Comparison of ENCODE assay signal across 11 cellular contexts in the genomic region with DNA sequence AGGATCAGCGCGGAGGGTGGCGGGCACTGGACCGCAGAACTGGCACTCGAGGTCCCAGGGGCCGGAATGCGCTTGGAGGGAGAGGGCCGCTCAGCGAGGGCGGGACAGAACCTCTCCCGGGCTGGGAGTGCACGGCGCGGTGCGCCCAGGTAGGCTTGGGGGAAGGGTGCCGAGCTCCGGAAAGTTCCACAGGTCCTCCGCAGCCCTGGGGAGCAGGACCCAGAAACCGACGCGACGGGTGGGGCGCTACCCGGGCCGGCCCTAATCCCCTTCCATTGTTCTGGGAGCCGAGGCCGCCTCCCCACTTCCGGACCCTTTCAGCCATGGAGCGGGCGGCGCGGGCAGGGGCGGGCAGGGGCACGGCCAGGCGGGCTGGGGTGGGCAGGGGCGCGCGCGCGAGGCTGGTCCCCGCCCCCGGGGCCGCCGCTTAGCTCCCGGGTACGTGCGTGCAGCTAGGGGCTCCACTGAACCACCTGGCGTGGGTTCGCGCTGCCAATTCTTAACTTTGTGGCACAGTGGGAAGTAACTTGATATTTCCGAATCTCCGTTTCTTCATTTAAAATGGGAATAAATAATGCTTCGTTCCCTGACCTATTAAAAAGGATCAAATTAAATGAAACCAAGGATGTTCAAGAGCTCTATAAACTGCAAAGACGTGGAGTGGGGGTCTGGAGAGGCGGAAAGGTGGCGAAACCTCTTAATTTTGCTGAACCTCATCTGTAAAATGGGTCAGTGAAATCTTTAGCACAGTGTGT. TPM values are rescaled to one million over a fixed set of nuclear protein-coding genes. Genes with fewer than 3 reads are reported as not detected.
DNase-seq lines count a peak whose midpoint lies in the region; ATAC-seq and TF ChIP-seq lines count a peak whose summit lies in the region.
"Had no signal": no experiment of that assay in that cellular context is flagged by ENCODE, and none has a peak within 500 bp of the region (broad histone marks: within the 10 kb centered on the region; RNA-seq: fewer than 3 reads in every experiment).

No MANE protein-coding gene starts in this region.

- peak; percentile 92 for DNase-seq in H7
- DNase-seq in SW480 (ENCODE audit: low spot score): peak; percentile 54
- no peak for DNase-seq in left ventricle myocardium inferior
- DNase-seq in activated naive CD4-positive, alpha-beta T cell treated with anti-CD3 and anti-CD28 coated beads for 36 hours: no peak
- no peak for DNase-seq in epidermal melanocyte (ENCODE audit: insufficient read length, low spot score)
- DNase-seq: activated CD4-positive, alpha-beta T cell treated with anti-CD3 and anti-CD28 coated beads, Interleukin-2, amount 50 U/mL, for 1 hour; erythroblast; NCI-H2171 had no signal

- no peak for TF ChIP-seq CTCF in left ventricle myocardium inferior (IDR thresholded peaks at IDR 0.05; ENCODE audit: borderline replicate concordance)

- no peaks in the 10 kb centered on the region for H3K9me3 Mint-ChIP-seq in activated naive CD4-positive, alpha-beta T cell treated with anti-CD3 and anti-CD28 coated beads for 36 hours

- H3K36me3 Mint-ChIP-seq in activated naive CD4-positive, alpha-beta T cell treated with anti-CD3 and anti-CD28 coated beads for 36 hours (ENCODE audit: low read depth): no peaks in the 10 kb centered on the region

- H3K4me1 ChIP-seq in left ventricle myocardium inferior (peaks cover 10% of the 10 kb centered on the region), rectal smooth muscle tissue (ENCODE audit: control insufficient read depth, insufficient read depth, low read length) (no peaks in the 10 kb centered on the region)

- no peak for ATAC-seq in GM19324 (IDR thresholded peaks at IDR 0.05; ENCODE audit: low FRiP score, unreplicated experiment)
- ATAC-seq in HG02973 (IDR thresholded peaks at IDR 0.05; ENCODE audit: unreplicated experiment): no peak

- CTCF ChIA-PET in activated naive CD4-positive, alpha-beta T cell treated with anti-CD3 and anti-CD28 coated beads for 36 hours (lab: Charles Lee): interaction anchor here (0.9 to 1.1 kb wide), 3 partner anchors 23 to 59 kb away, joined by 3 to 4 read pairs (median 4); no protein-coding TSS in a partner anchor

- no peaks in the 10 kb centered on the region for H3K36me3 ChIP-seq in H7 (replicated peaks; ENCODE audit: control insufficient read depth, insufficient read depth, low read length)
- no peaks in the 10 kb centered on the region for H3K36me3 ChIP-seq in left ventricle myocardium inferior
- H3K36me3 ChIP-seq in rectal smooth muscle tissue (ENCODE audit: control insufficient read depth, insufficient read depth, low read length): no peaks in the 10 kb centered on the region

- H3K4me3 ChIP-seq in H7 (ENCODE audit: insufficient read depth, low read depth, low read length) (peak overlapping the region; percentile 78), left ventricle myocardium inferior (peak overlapping the region; percentile 60), rectal smooth muscle tissue (ENCODE audit: low read length) (peak overlapping the region; percentile 43)

- H3K4me1 Mint-ChIP-seq in activated naive CD4-positive, alpha-beta T cell treated with anti-CD3 and anti-CD28 coated beads for 36 hours (ENCODE audit: low read depth): peaks cover 4% of the 10 kb centered on the region

- no peak overlapping the region for H3K27ac ChIP-seq in left ventricle myocardium inferior (replicated peaks)
- H3K27ac ChIP-seq in rectal smooth muscle tissue (ENCODE audit: low read depth, low read length): no peak overlapping the region

- H3K27ac Mint-ChIP-seq in activated naive CD4-positive, alpha-beta T cell treated with anti-CD3 and anti-CD28 coated beads for 36 hours: no peak overlapping the region

- intact Hi-C loops in left ventricle myocardium inferior (cut with micrococcal nuclease): no loop called here
- intact Hi-C loops in activated naive CD4-positive, alpha-beta T cell treated with anti-CD3 and anti-CD28 coated beads for 36 hours (cut with micrococcal nuclease): no loop called here

- no peak overlapping the region for H3K9ac ChIP-seq in rectal smooth muscle tissue (ENCODE audit: low read length)

- no peak overlapping the region for H3K4me3 Mint-ChIP-seq in activated naive CD4-positive, alpha-beta T cell treated with anti-CD3 and anti-CD28 coated beads for 36 hours

- H3K27me3 Mint-ChIP-seq in activated naive CD4-positive, alpha-beta T cell treated with anti-CD3 and anti-CD28 coated beads for 36 hours (ENCODE audit: low read depth): peaks cover 36% of the 10 kb centered on the region

- no peaks in the 10 kb centered on the region for H3K9me3 ChIP-seq in left ventricle myocardium inferior (replicated peaks)

- H3K27me3 ChIP-seq in H7 (ENCODE audit: control insufficient read depth, insufficient read depth, low read length) (peaks cover 10% of the 10 kb centered on the region; the same call in 1 of the 2 replicates), left ventricle myocardium inferior (ENCODE audit: low read depth) (peaks cover 85% of the 10 kb centered on the region), rectal smooth muscle tissue (ENCODE audit: control insufficient read depth, insufficient read depth, low read length) (no peaks in the 10 kb centered on the region)

RNA-seq across cellular contexts. Expression of a gene that starts 20.7 kb away (rescaled TPM):
- total RNA-seq in H7 (2014; rRNA removed; shearing (Covaris generic)): 0.24 and 0.41 TPM in 2 replicates
- total RNA-seq in left ventricle myocardium inferior: 0.60 TPM
- under 1 TPM; 0.19 to 0.22 TPM for total RNA-seq in activated naive CD4-positive, alpha-beta T cell treated with anti-CD3 and anti-CD28 coated beads for 36 hours

RNA-seq across cellular contexts. Expression of a gene that starts 53.9 kb away (rescaled TPM):
- total RNA-seq in H7 (2014; rRNA removed; shearing (Covaris generic)): 0.24 and 0.55 TPM in 2 replicates
- total RNA-seq in left ventricle myocardium inferior: 0.44 TPM
- total RNA-seq in activated naive CD4-positive, alpha-beta T cell treated with anti-CD3 and anti-CD28 coated beads for 36 hours: 100 to 1,000 TPM; 112 to 119 TPM

Comparison
In these comparisons a context has a peak if more than half of its experiments do, and no peak if none do; other contexts are left out.
1. DNase-seq: peak in H7 (single experiment) and SW480 (single experiment); none in left ventricle myocardium inferior (single experiment), activated naive CD4-positive, alpha-beta T cell treated with anti-CD3 and anti-CD28 coated beads for 36 hours (single experiment) and epidermal melanocyte (single experiment).
2. RNA of a gene that starts 53.9 kb away (total RNA-seq): 112 to 119 TPM in activated naive CD4-positive, alpha-beta T cell treated with anti-CD3 and anti-CD28 coated beads for 36 hours; 0.44 TPM in left ventricle myocardium inferior (single experiment) and 0.24 to 0.55 TPM in H7; every median in the first group is over 10 times any median in the second.
3. Peak in every context shown above with its lines, with median percentiles within 50 percentile points of each other: H3K4me3 ChIP-seq.